8 cellular contexts compared by ENCODE assay signal in the genomic region with DNA sequence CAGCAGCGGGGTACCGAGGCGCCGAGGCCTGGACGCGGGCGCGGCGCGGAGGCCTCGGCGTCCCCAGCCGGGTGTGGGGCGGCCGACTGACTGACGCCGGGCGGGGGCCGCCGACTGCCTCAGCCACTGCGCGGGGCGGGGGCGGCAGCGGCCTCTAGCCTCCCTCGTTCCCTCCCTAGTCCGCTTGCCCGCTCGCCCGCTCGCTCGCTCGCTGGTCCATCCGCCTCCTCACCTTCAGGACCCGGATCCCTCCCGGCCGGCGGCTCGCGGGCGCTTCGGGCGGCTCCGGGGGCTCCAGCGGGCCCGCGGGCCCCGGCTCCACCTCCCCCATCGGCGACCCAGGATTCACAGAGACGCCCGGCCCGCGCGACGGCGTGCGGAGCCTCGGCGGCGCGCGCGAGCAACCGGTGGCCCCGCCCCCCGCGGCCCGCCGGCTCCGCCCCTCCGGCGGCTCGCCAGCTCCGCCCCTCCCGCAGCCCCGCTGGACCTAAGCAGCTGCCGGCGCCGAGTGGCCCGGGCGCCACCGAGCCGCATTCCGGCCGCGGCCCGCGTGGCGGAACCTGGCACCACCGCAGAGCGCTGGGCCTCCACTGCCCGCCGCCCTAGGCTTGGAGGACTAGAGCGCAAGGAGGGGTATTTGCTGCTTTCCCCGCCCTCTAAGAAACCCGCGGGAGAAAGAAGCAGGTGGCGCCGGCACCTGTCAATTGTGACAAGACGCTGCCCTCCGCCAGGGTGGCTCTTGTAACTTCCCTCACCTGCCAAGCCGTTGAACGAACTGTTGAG. TPM values are rescaled to one million over a fixed set of nuclear protein-coding genes. Genes with fewer than 3 reads are reported as not detected.
DNase-seq lines count a peak whose midpoint lies in the region; ATAC-seq and TF ChIP-seq lines count a peak whose summit lies in the region.

No MANE protein-coding gene starts in this region.

- peaks cover 0 to 24% (median 11%) of the 10 kb centered on the region in 4 donors for H3K4me1 ChIP-seq in right lobe of liver

- H3K27ac ChIP-seq in AG04450 (ENCODE audit: low read depth, low read length) (no peak overlapping the region), right lobe of liver (peak overlapping the region; percentile 62 to 86 (median 72))

- intact Hi-C loops in dendritic cell treated with granulocyte-macrophage colony-stimulating factor and Interleukin-4, amounts not matched to agents 40 ng/mL and 50 ng/mL, for 4 days (cut with micrococcal nuclease) = loop anchor here (10.0 kb wide), 2 partner anchors 191 to 371 kb away; partner anchors contain the start of genes DHX38 and TXNL4B
- intact Hi-C loops in right lobe of liver (cut with DNase I) = no loop called here

- H3K4me3 Mint-ChIP-seq in activated CD4-positive, alpha-beta T cell treated with anti-CD3 and anti-CD28 coated beads, Interleukin-2, amount 10 ng/mL, durations not matched to agents 7 days and 5 days = peak overlapping the region; percentile 68
- H3K4me3 Mint-ChIP-seq in dendritic cell treated with granulocyte-macrophage colony-stimulating factor and Interleukin-4, amounts not matched to agents 40 ng/mL and 50 ng/mL, for 4 days = peak overlapping the region; percentile 95

- H3K36me3 ChIP-seq in right lobe of liver = no peaks in the 10 kb centered on the region

- peaks cover 12% of the 10 kb centered on the region for H3K27me3 Mint-ChIP-seq in activated CD4-positive, alpha-beta T cell treated with anti-CD3 and anti-CD28 coated beads, Interleukin-2, amount 10 ng/mL, durations not matched to agents 7 days and 5 days
- H3K27me3 Mint-ChIP-seq in dendritic cell treated with granulocyte-macrophage colony-stimulating factor and Interleukin-4, amounts not matched to agents 40 ng/mL and 50 ng/mL, for 4 days = peaks cover 24% of the 10 kb centered on the region

- H3K27me3 ChIP-seq in AG04450 (ENCODE audit: control insufficient read depth, insufficient read depth, low read length) (no peaks in the 10 kb centered on the region), right lobe of liver (no peaks in the 10 kb centered on the region)

- peak overlapping the region; percentile 87 for H3K4me3 ChIP-seq in AG04450 (ENCODE audit: low read depth, low read length)
- H3K4me3 ChIP-seq in right lobe of liver = peak overlapping the region; percentile 68 to 89 (median 84)

- no peaks in the 10 kb centered on the region for H3K9me3 Mint-ChIP-seq in activated CD4-positive, alpha-beta T cell treated with anti-CD3 and anti-CD28 coated beads, Interleukin-2, amount 10 ng/mL, durations not matched to agents 7 days and 5 days
- H3K9me3 Mint-ChIP-seq in dendritic cell treated with granulocyte-macrophage colony-stimulating factor and Interleukin-4, amounts not matched to agents 40 ng/mL and 50 ng/mL, for 4 days = no peaks in the 10 kb centered on the region

- ATAC-seq in GM18520 (IDR thresholded peaks at IDR 0.05; ENCODE audit: unreplicated experiment) = peak; percentile 74
- peak; percentile 80 for ATAC-seq in HG03045 (IDR thresholded peaks at IDR 0.05; ENCODE audit: unreplicated experiment)
- peak; percentile 78 to 94 (median 88) for ATAC-seq in right lobe of liver

- DNase-seq in AG04450 (ENCODE audit: low read depth, low spot score) (no peak), NCI-H460 (ENCODE audit: extremely low read depth, low read depth) (peak; percentile 48), right lobe of liver (peak; percentile 80 to 86 (median 84))
- DNase-seq in activated CD4-positive, alpha-beta T cell treated with anti-CD3 and anti-CD28 coated beads, Interleukin-2, amount 10 ng/mL, durations not matched to agents 7 days and 5 days = peak; percentile 75
- DNase-seq in stimulated activated CD4-positive, alpha-beta T cell treated with anti-CD3 and anti-CD28 coated beads, Interleukin-4, amount 100 ng/mL, for 24 hours = peak; percentile 76

- H3K4me1 Mint-ChIP-seq in activated CD4-positive, alpha-beta T cell treated with anti-CD3 and anti-CD28 coated beads, Interleukin-2, amount 10 ng/mL, durations not matched to agents 7 days and 5 days = peaks cover 20% of the 10 kb centered on the region
- H3K4me1 Mint-ChIP-seq in dendritic cell treated with granulocyte-macrophage colony-stimulating factor and Interleukin-4, amounts not matched to agents 40 ng/mL and 50 ng/mL, for 4 days (ENCODE audit: low read depth) = peaks cover 38% of the 10 kb centered on the region

- TF ChIP-seq POLR2A in right lobe of liver (IDR thresholded peaks at IDR 0.05) = peak; percentile 50

- H3K9me3 ChIP-seq in AG04450 (ENCODE audit: control insufficient read depth, insufficient read depth, low read length) = no peaks in the 10 kb centered on the region
- H3K9me3 ChIP-seq in right lobe of liver = no peaks in the 10 kb centered on the region

- H3K36me3 Mint-ChIP-seq in activated CD4-positive, alpha-beta T cell treated with anti-CD3 and anti-CD28 coated beads, Interleukin-2, amount 10 ng/mL, durations not matched to agents 7 days and 5 days (ENCODE audit: low read depth) = no peaks in the 10 kb centered on the region
- H3K36me3 Mint-ChIP-seq in dendritic cell treated with granulocyte-macrophage colony-stimulating factor and Interleukin-4, amounts not matched to agents 40 ng/mL and 50 ng/mL, for 4 days (ENCODE audit: low read depth) = no peaks in the 10 kb centered on the region

- TF ChIP-seq CTCF in AG04450 (IDR thresholded peaks at IDR 0.05; ENCODE audit: low read depth, low read length) (no peak), right lobe of liver (IDR thresholded peaks at IDR 0.05) (no peak)

- peak overlapping the region; percentile 12 for H3K27ac Mint-ChIP-seq in activated CD4-positive, alpha-beta T cell treated with anti-CD3 and anti-CD28 coated beads, Interleukin-2, amount 10 ng/mL, durations not matched to agents 7 days and 5 days
- H3K27ac Mint-ChIP-seq in dendritic cell treated with granulocyte-macrophage colony-stimulating factor and Interleukin-4, amounts not matched to agents 40 ng/mL and 50 ng/mL, for 4 days = no peak overlapping the region

- CTCF ChIA-PET in AG04450 (lab: Charles Lee) = no interaction called here
- CTCF ChIA-PET in activated CD4-positive, alpha-beta T cell treated with anti-CD3 and anti-CD28 coated beads, Interleukin-2, amount 10 ng/mL, durations not matched to agents 7 days and 5 days (lab: Charles Lee) = interaction anchor here (0.6 kb wide), 1 partner anchor 158 kb away, joined by 3 read pairs; no protein-coding TSS in a partner anchor

- 9% methylated on average over 7 of the region's 104 CpGs for WGBS in right lobe of liver (ENCODE audit: insufficient coverage, low coverage, low lambda C conversion rate, missing lambda C conversion rate)

- POLR2A ChIA-PET in AG04450 (lab: Yijun Ruan, JAX) = interaction anchor here (1.0 kb wide), 1 partner anchor 93 kb away, joined by 3 read pairs; no protein-coding TSS in a partner anchor
- POLR2A ChIA-PET in activated CD4-positive, alpha-beta T cell treated with anti-CD3 and anti-CD28 coated beads, Interleukin-2, amount 10 ng/mL, durations not matched to agents 7 days and 5 days (lab: Charles Lee) = no interaction called here

RNA-seq across cellular contexts. Expression of gene PHLPP2, which starts 0.8 kb away (rescaled TPM):
- 8.5 and 10.3 TPM in 2 replicates for polyA plus RNA-seq in AG04450 (2011; rRNA removed)
- polyA minus RNA-seq in AG04450 (2011; rRNA and poly(A)+ RNA removed) = 24.2 and 24.6 TPM in 2 replicates
- 7.1 and 8.2 TPM in 2 replicates for total RNA-seq in NCI-H460 (2014; rRNA removed; shearing (Covaris generic))
- 10.3 and 11.3 TPM in 2 replicates for polyA plus RNA-seq in NCI-H460 (2014; cell fraction: nucleus; rRNA removed)
- 1 to 10 TPM; 4.1 to 5.5 TPM for total RNA-seq in activated CD4-positive, alpha-beta T cell treated with anti-CD3 and anti-CD28 coated beads, Interleukin-2, amount 10 ng/mL, durations not matched to agents 7 days and 5 days
- 1 to 10 TPM; 2.3 to 9.8 (median 5.6) TPM for total RNA-seq in right lobe of liver
